16 cellular contexts compared by ENCODE assay signal in genomic region chr3:43689166-43689565, GRCh38. TPM values are rescaled to one million over a fixed set of nuclear protein-coding genes. Genes with fewer than 3 reads are reported as not detected.
DNase-seq lines count a peak whose midpoint lies in the region; ATAC-seq, FAIRE-seq and TF ChIP-seq lines count a peak whose summit lies in the region.
"Had no signal": no experiment of that assay in that cellular context is flagged by ENCODE, and none has a peak within 500 bp of the region (broad histone marks: within the 10 kb centered on the region; RNA-seq: fewer than 3 reads in every experiment).

No MANE protein-coding gene starts in this region.

- no peak overlapping the region for H3K56ac ChIP-seq in H9 (ENCODE audit: insufficient read length, low read depth, low read length)

- DNase-seq in H9 (no peak), WTC11 (ENCODE audit: low spot score) (no peak), keratinocyte (ENCODE audit: low read depth, low spot score) (no peak), SK-N-DZ (ENCODE audit: low spot score) (no peak), NCI-H1092 (lab: John Stamatoyannopoulos, UW) (no peak)
- no peak for DNase-seq in stimulated activated effector memory CD8-positive, alpha-beta T cell treated with anti-CD3 and anti-CD28 coated beads, Interleukin-12 subunit alpha, Interleukin-12 subunit beta, amount 100 ng/mL, for 72 hours (ENCODE audit: low spot score in 2 of 2)
- no peak for DNase-seq in activated effector memory CD4-positive, alpha-beta T cell treated with Interleukin-2 at 50 U/mL for 16 hours
- DNase-seq: activated CD4-positive, alpha-beta memory T cell treated with anti-CD3 and anti-CD28 coated beads, Interleukin-2, amount 10 ng/mL, durations not matched to agents 7 days and 5 days; activated T-cell treated with anti-CD3 and anti-CD28 coated beads, Interleukin-2, amount 50 U/mL, for 72 hours; DMS 273 treated with DMSO at 0.1 percent for 48 hours; mesendoderm; NCI-H2081; NCI-H774 had no signal

- H2BK20ac ChIP-seq in H9 (ENCODE audit: low read depth, low read length, poor library complexity, severe bottlenecking): no peak overlapping the region

- peaks cover 10% of the 10 kb centered on the region; the same call in 1 of the 2 replicates for H3K4me1 ChIP-seq in H9 (ENCODE audit: insufficient read depth, low read length)
- peaks cover 28% of the 10 kb centered on the region for H3K4me1 ChIP-seq in keratinocyte (ENCODE audit: control insufficient read depth, extremely low read depth, insufficient read depth, low read length)

- no peak overlapping the region for H3K18ac ChIP-seq in H9 (ENCODE audit: insufficient read length, low read depth, low read length)

- H3K23me2 ChIP-seq in H9 (ENCODE audit: insufficient read length, low read depth, low read length, poor library complexity, severe bottlenecking): no peaks in the 10 kb centered on the region

- TF ChIP-seq CTCF in H9 (conservative IDR thresholded peaks at IDR 0.05): no peak
- TF ChIP-seq CTCF in WTC11 (IDR thresholded peaks at IDR 0.05): no peak
- no peak for TF ChIP-seq CTCF in keratinocyte (optimal IDR thresholded peaks at IDR 0.05 in 1 of 3, IDR thresholded peaks at IDR 0.05 in 1 of 3, conservative IDR thresholded peaks at IDR 0.05 in 1 of 3; ENCODE audit: extremely low read depth in 1 of 3, insufficient read depth in 2 of 3, low read length in 3 of 3)

- no peak overlapping the region for H3K4ac ChIP-seq in H9 (ENCODE audit: low read depth, low read length)

- H3K27me3 ChIP-seq in H9 (ENCODE audit: insufficient read depth, low read length): no peaks in the 10 kb centered on the region
- no peaks in the 10 kb centered on the region for H3K27me3 ChIP-seq in keratinocyte (ENCODE audit: control insufficient read depth, extremely low read depth, insufficient read depth, low read length)
- H3K27me3 ChIP-seq: cardiac muscle cell had no signal

- H3K79me2 ChIP-seq in H9 (ENCODE audit: insufficient read depth, low read length) (no peaks in the 10 kb centered on the region), keratinocyte (ENCODE audit: control insufficient read depth, insufficient read depth, low read length) (peaks cover 13% of the 10 kb centered on the region)

- H4K20me1 ChIP-seq in H9 (ENCODE audit: control insufficient read depth, insufficient read depth, insufficient read length): no peaks in the 10 kb centered on the region
- H4K20me1 ChIP-seq in keratinocyte (ENCODE audit: control insufficient read depth, extremely low read depth, insufficient read depth, low read length): no peaks in the 10 kb centered on the region

- CTCF ChIA-PET in WTC11 (lab: Charles Lee): no interaction called here

- H2AFZ ChIP-seq in H9 (ENCODE audit: low read length) (no peak overlapping the region), keratinocyte (ENCODE audit: control insufficient read depth, low read length) (no peak overlapping the region)

- H2BK12ac ChIP-seq in H9 (ENCODE audit: insufficient read length, low read depth, low read length): no peak overlapping the region

- H3K27ac ChIP-seq in H9 (ENCODE audit: insufficient read length, low read depth, low read length): no peak overlapping the region
- no peak overlapping the region for H3K27ac ChIP-seq in keratinocyte (ENCODE audit: control insufficient read depth, insufficient read depth, low read length)
- H3K27ac ChIP-seq: cardiac muscle cell had no signal

- H3K27me3 Mint-ChIP-seq in H9 (ENCODE audit: low read depth) (no peaks in the 10 kb centered on the region; the same call in 1 of the 2 replicates), WTC11 (ENCODE audit: low read depth) (peaks cover 5% of the 10 kb centered on the region)

- no peak overlapping the region for H4K8ac ChIP-seq in H9 (replicated peaks; ENCODE audit: insufficient read length, low read depth, low read length)

- dilution Hi-C loops in keratinocyte (cut with MboI; ENCODE audit: extremely low pct_ligation_motif_present, low sequenced_read_pairs): no loop called here

- no peak overlapping the region for H2BK5ac ChIP-seq in H9 (ENCODE audit: insufficient read length, low read length)

- H3K4me3 Mint-ChIP-seq in H9 (peak overlapping the region; percentile 87 to 91; a peak in 3 of 5 replicates), WTC11 (peak overlapping the region; percentile 89)
- H3K4me3 Mint-ChIP-seq in stimulated activated effector memory CD8-positive, alpha-beta T cell treated with anti-CD3 and anti-CD28 coated beads, Interleukin-12 subunit alpha, Interleukin-12 subunit beta, amount 100 ng/mL, for 72 hours: peak overlapping the region; percentile 83

- H3K9me1 ChIP-seq in keratinocyte (ENCODE audit: control insufficient read depth, extremely low read depth, insufficient read depth, low read length): no peaks in the 10 kb centered on the region

- no peak overlapping the region for H4K5ac ChIP-seq in H9 (ENCODE audit: insufficient read length, low read depth, low read length)

- ATAC-seq in WTC11: no peak
- ATAC-seq in stimulated activated effector memory CD8-positive, alpha-beta T cell treated with anti-CD3 and anti-CD28 coated beads, Interleukin-12 subunit alpha, Interleukin-12 subunit beta, amount 100 ng/mL, for 72 hours: no peak
- ATAC-seq: activated T-cell treated with anti-CD3 and anti-CD28 coated beads, Interleukin-2, amount 50 U/mL, for 72 hours; Panc1 had no signal

- H3K9me3 ChIP-seq in H9 (ENCODE audit: control insufficient read depth, low read depth, low read length) (no peaks in the 10 kb centered on the region), keratinocyte (ENCODE audit: control insufficient read depth, low read depth, low read length) (no peaks in the 10 kb centered on the region)

- FAIRE-seq in keratinocyte (lab: Jason Lieb, UNC): no peak
- FAIRE-seq: islet of Langerhans had no signal

- H3K9me3 Mint-ChIP-seq in H9 (no peaks in the 10 kb centered on the region; a peak in 1 of 5 replicates), WTC11 (peaks cover 4% of the 10 kb centered on the region)
- H3K9me3 Mint-ChIP-seq in stimulated activated effector memory CD8-positive, alpha-beta T cell treated with anti-CD3 and anti-CD28 coated beads, Interleukin-12 subunit alpha, Interleukin-12 subunit beta, amount 100 ng/mL, for 72 hours: no peaks in the 10 kb centered on the region
- H3K9me3 Mint-ChIP-seq: activated CD4-positive, alpha-beta memory T cell treated with anti-CD3 and anti-CD28 coated beads, Interleukin-2, amount 10 ng/mL, durations not matched to agents 7 days and 5 days; activated T-cell treated with anti-CD3 and anti-CD28 coated beads, Interleukin-2, amount 50 U/mL, for 72 hours had no signal

- no CpG with 5 or more reads among the region's 2 CpGs for WGBS in H9 (ENCODE audit: extremely low coverage, insufficient read length, low lambda C conversion rate)

- no peak overlapping the region for H3K4me2 ChIP-seq in H9 (ENCODE audit: insufficient read depth, insufficient read length, low read length)
- peak overlapping the region; percentile 78 for H3K4me2 ChIP-seq in keratinocyte (ENCODE audit: control insufficient read depth, extremely low read depth, insufficient read depth, low read depth, low read length)

- POLR2A ChIA-PET in WTC11 (lab: Charles Lee): no interaction called here

- H3K36me3 ChIP-seq in keratinocyte (ENCODE audit: control insufficient read depth in 2 of 2, extremely low read depth in 1 of 2, insufficient read depth in 2 of 2, low read length in 2 of 2): no peaks in the 10 kb centered on the region
- H3K36me3 ChIP-seq: cardiac muscle cell had no signal

- no peak overlapping the region for H2AK5ac ChIP-seq in H9 (ENCODE audit: insufficient read length, low read length)

- H3K4me1 Mint-ChIP-seq in H9: peaks cover 35% of the 10 kb centered on the region in 2 experiments
- H3K4me1 Mint-ChIP-seq in WTC11: peaks cover 39% of the 10 kb centered on the region
- H3K4me1 Mint-ChIP-seq in stimulated activated effector memory CD8-positive, alpha-beta T cell treated with anti-CD3 and anti-CD28 coated beads, Interleukin-12 subunit alpha, Interleukin-12 subunit beta, amount 100 ng/mL, for 72 hours: peaks cover 26% of the 10 kb centered on the region

- no peak overlapping the region for H3K4me3 ChIP-seq in keratinocyte (ENCODE audit: control insufficient read depth in 2 of 3, extremely low read depth in 1 of 3, insufficient read depth in 2 of 3, low read depth in 1 of 3, low read length in 3 of 3)

- no peak overlapping the region for H3K14ac ChIP-seq in H9 (ENCODE audit: insufficient read depth, low read length)

- no peak overlapping the region for H4K91ac ChIP-seq in H9 (ENCODE audit: insufficient read length, low read depth, low read length)

- no peak overlapping the region for H2BK120ac ChIP-seq in H9 (ENCODE audit: low read depth, low read length, poor library complexity, severe bottlenecking)

- H2BK15ac ChIP-seq in H9 (ENCODE audit: low read depth, low read length): no peak overlapping the region

- H3K36me3 Mint-ChIP-seq in H9 (ENCODE audit: insufficient read depth in 1 of 3, low read depth in 3 of 3) (peaks cover 0 to 16% (median 2%) of the 10 kb centered on the region in 3 experiments; a peak in 1 of 7 replicates), WTC11 (peaks cover 7% of the 10 kb centered on the region)
- H3K36me3 Mint-ChIP-seq in stimulated activated effector memory CD8-positive, alpha-beta T cell treated with anti-CD3 and anti-CD28 coated beads, Interleukin-12 subunit alpha, Interleukin-12 subunit beta, amount 100 ng/mL, for 72 hours: peaks cover 10% of the 10 kb centered on the region

- no peak overlapping the region for H3K27ac Mint-ChIP-seq in H9
- H3K27ac Mint-ChIP-seq in WTC11: no peak overlapping the region
- H3K27ac Mint-ChIP-seq in stimulated activated effector memory CD8-positive, alpha-beta T cell treated with anti-CD3 and anti-CD28 coated beads, Interleukin-12 subunit alpha, Interleukin-12 subunit beta, amount 100 ng/mL, for 72 hours: no peak overlapping the region
- H3K27ac Mint-ChIP-seq: activated CD4-positive, alpha-beta memory T cell treated with anti-CD3 and anti-CD28 coated beads, Interleukin-2, amount 10 ng/mL, durations not matched to agents 7 days and 5 days; activated T-cell treated with anti-CD3 and anti-CD28 coated beads, Interleukin-2, amount 50 U/mL, for 72 hours had no signal

- H3K9ac ChIP-seq in H9 (ENCODE audit: extremely low read depth, insufficient read length, low read length) (no peak overlapping the region), keratinocyte (ENCODE audit: control insufficient read depth, extremely low read depth, insufficient read depth, low read length) (no peak overlapping the region)

- H3K79me1 ChIP-seq in H9 (ENCODE audit: insufficient read depth, low read depth, low read length, poor library complexity, severe bottlenecking): no peaks in the 10 kb centered on the region

- no peak overlapping the region for H3K23ac ChIP-seq in H9 (ENCODE audit: insufficient read length, low read depth, low read length)

- H3T11ph ChIP-seq in H9 (ENCODE audit: low read length): no peak overlapping the region

RNA-seq across cellular contexts. Expression of gene ABHD5, which starts 1.6 kb away (rescaled TPM):
- 13.1 and 15.9 TPM in 2 replicates for total RNA-seq in H9 (2021)
- total RNA-seq in WTC11 (2021): 9.5 to 11.3 TPM (median 10.9 TPM) in 3 replicates
- 22.7 to 26.8 TPM (median 22.8 TPM) in 3 replicates for polyA plus RNA-seq in keratinocyte
- 37.3 TPM for polyA plus RNA-seq in keratinocyte (2011; ENCODE audit: low read depth)
- polyA plus RNA-seq in keratinocyte (2011; cell fraction: cytosol; rRNA removed): 13.1 and 28.1 TPM in 2 replicates
- polyA plus RNA-seq in keratinocyte (2011; cell fraction: nucleus; rRNA removed): 14.3 and 19.7 TPM in 2 replicates
- 16.3 and 57.4 TPM in 2 replicates for polyA plus RNA-seq in keratinocyte (2012; ENCODE audit: low replicate concordance)
- polyA minus RNA-seq in keratinocyte: 11.1 to 23.9 TPM (median 22.1 TPM) in 3 replicates
- 19.8 TPM for polyA minus RNA-seq in keratinocyte (2011; cell fraction: cytosol; rRNA and poly(A)+ RNA removed)
- 7.1 and 13.7 TPM in 2 replicates for polyA minus RNA-seq in keratinocyte (2011; cell fraction: nucleus; rRNA and poly(A)+ RNA removed)
- 8.7 and 10.4 TPM in 2 replicates for polyA plus RNA-seq in SK-N-DZ (2014; cell fraction: cytosol; rRNA removed)
- polyA plus RNA-seq in SK-N-DZ (2014; cell fraction: nucleus; rRNA removed): 2.7 and 2.9 TPM in 2 replicates
